Comparison of ENCODE assay signal across 9 cellular contexts in the genomic region with DNA sequence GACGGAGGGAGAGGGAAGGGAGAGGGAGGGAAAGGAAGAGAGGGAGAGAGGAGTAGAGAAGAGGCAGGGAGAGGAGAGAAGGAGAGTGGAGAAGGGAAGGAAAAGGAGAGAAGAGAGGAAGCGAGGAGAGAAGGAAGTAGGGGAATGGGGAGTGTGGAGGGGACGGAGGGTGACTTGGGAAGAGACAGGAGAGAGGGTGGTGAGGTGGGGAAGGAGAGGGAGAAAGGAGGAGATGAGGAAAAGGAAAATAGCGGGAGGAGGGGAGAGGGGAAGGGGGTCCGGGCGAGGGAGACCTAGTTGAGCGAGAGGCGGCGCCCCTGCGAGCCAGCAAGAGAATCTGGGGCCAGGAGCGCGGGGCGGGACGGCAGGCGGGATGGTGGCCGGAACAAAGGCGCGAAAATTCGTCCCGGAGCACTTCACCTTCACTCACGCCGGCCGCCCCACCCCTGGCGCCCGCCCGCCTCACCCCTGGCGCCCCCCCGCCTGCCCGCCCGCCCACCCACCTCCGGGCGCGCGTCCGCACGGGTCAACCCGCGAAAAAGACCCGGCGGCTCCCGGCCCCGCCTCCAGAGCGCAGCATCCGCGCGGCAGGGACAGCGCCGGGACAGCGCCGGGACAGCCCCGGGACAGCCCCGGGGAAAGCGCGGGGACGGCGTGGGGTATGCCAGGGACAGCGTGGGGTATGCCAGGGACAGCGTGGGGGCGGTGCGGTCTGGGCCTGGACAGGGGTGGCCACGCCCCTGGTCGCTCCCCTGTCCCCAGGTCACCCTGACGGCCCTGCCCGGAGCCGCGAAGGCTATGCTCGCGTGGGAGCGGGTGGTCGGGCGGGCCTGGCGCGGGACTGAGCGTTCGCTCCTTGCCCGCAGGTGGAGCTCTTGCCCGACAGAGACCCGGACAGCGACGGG. TPM values are rescaled to one million over a fixed set of nuclear protein-coding genes. Genes with fewer than 3 reads are reported as not detected.
DNase-seq lines count a peak whose midpoint lies in the region; ATAC-seq and TF ChIP-seq lines count a peak whose summit lies in the region.
"Had no signal": no experiment of that assay in that cellular context is flagged by ENCODE, and none has a peak within 500 bp of the region (broad histone marks: within the 10 kb centered on the region; RNA-seq: fewer than 3 reads in every experiment).

No MANE protein-coding gene starts in this region.

- intact Hi-C loops in Caco-2 (cut with micrococcal nuclease; ENCODE audit: unreplicated experiment), result loop anchor here (1.0 kb wide), 1 partner anchor 118 kb away; no protein-coding TSS in a partner anchor

- H3K4me1 ChIP-seq in Caco-2 (no peaks in the 10 kb centered on the region), mucosa of stomach (ENCODE audit: control insufficient read depth, insufficient read depth, low read length) (peaks cover 6% of the 10 kb centered on the region)
- H3K4me1 ChIP-seq in CD8-positive, alpha-beta memory T cell (ENCODE audit: insufficient read depth, low read length), result no peaks in the 10 kb centered on the region

- no peaks in the 10 kb centered on the region for H3K27me3 ChIP-seq in Caco-2 (replicated peaks; ENCODE audit: control insufficient read depth, insufficient read depth, low read length)
- H3K27me3 ChIP-seq in brain microvascular endothelial cell (replicated peaks), result peaks cover 36% of the 10 kb centered on the region
- H3K27me3 ChIP-seq in mucosa of stomach (ENCODE audit: control insufficient read depth, insufficient read depth, low read length), result peaks cover 53% of the 10 kb centered on the region
- H3K27me3 ChIP-seq in CD8-positive, alpha-beta memory T cell (ENCODE audit: insufficient read depth, low read length, poor library complexity, severe bottlenecking), result peaks cover 6% of the 10 kb centered on the region

- H3K4me1 Mint-ChIP-seq in Caco-2 (ENCODE audit: low read depth, unreplicated experiment), result peaks cover 9% of the 10 kb centered on the region
- no peaks in the 10 kb centered on the region for H3K4me1 Mint-ChIP-seq in CD8-positive, alpha-beta memory T cell
- peaks cover 0 to 5% (median 4%) of the 10 kb centered on the region in 4 donors for H3K4me1 Mint-ChIP-seq in naive thymus-derived CD8-positive, alpha-beta T cell
- H3K4me1 Mint-ChIP-seq: activated naive CD8-positive, alpha-beta T cell treated with anti-CD3 and anti-CD28 coated beads, Interleukin-2, amount 10 ng/mL, durations not matched to agents 7 days and 5 days had no signal

- H3K27ac ChIP-seq in brain microvascular endothelial cell, result no peak overlapping the region
- no peak overlapping the region for H3K27ac ChIP-seq in CD8-positive, alpha-beta memory T cell (ENCODE audit: low read depth, low read length)

- CTCF ChIA-PET in Caco-2 (lab: Charles Lee), result interaction anchor here (0.6 kb wide), 1 partner anchor 118 kb away, joined by 3 read pairs; no protein-coding TSS in a partner anchor
- CTCF ChIA-PET in CD8-positive, alpha-beta memory T cell (lab: Charles Lee), result no interaction called here

- H3K4me3 ChIP-seq in Caco-2 (ENCODE audit: low read depth, low read length), result peak overlapping the region; percentile 30
- no peak overlapping the region for H3K4me3 ChIP-seq in brain microvascular endothelial cell (ENCODE audit: low read depth, low read length)
- no peak overlapping the region for H3K4me3 ChIP-seq in mucosa of stomach (ENCODE audit: low read length)
- no peak overlapping the region for H3K4me3 ChIP-seq in CD8-positive, alpha-beta memory T cell (ENCODE audit: low read length)

- TF ChIP-seq CTCF in Caco-2 (IDR thresholded peaks at IDR 0.05; ENCODE audit: insufficient read depth in 1 of 2, low read depth in 1 of 2, low read length in 1 of 2, severe bottlenecking in 1 of 2, unreplicated experiment in 1 of 2), result peak; percentile 44 to 66
- TF ChIP-seq CTCF in brain microvascular endothelial cell (IDR thresholded peaks at IDR 0.05; ENCODE audit: low read depth, low read length, missing control alignments), result peak; percentile 18

- POLR2A ChIA-PET in Caco-2 (lab: Charles Lee), result no interaction called here
- POLR2A ChIA-PET in CD8-positive, alpha-beta memory T cell (lab: Charles Lee), result no interaction called here
- POLR2A ChIA-PET in naive thymus-derived CD8-positive, alpha-beta T cell (lab: Charles Lee), result no interaction called here

- H3K36me3 ChIP-seq in Caco-2 (ENCODE audit: control insufficient read depth, insufficient read depth, low read length) (no peaks in the 10 kb centered on the region), brain microvascular endothelial cell (replicated peaks) (no peaks in the 10 kb centered on the region), mucosa of stomach (ENCODE audit: control insufficient read depth, insufficient read depth, low read length) (no peaks in the 10 kb centered on the region)
- H3K36me3 ChIP-seq in CD8-positive, alpha-beta memory T cell (ENCODE audit: insufficient read depth, low read length), result no peaks in the 10 kb centered on the region

- H3K27me3 Mint-ChIP-seq in Caco-2 (ENCODE audit: insufficient read depth, unreplicated experiment), result peaks cover 34% of the 10 kb centered on the region
- peaks cover 21 to 27% of the 10 kb centered on the region in 2 donors for H3K27me3 Mint-ChIP-seq in CD8-positive, alpha-beta memory T cell
- H3K27me3 Mint-ChIP-seq in naive thymus-derived CD8-positive, alpha-beta T cell, result peaks cover 21 to 50% (median 33%) of the 10 kb centered on the region in 5 donors

- H3K9me3 ChIP-seq in Caco-2 (no peaks in the 10 kb centered on the region), mucosa of stomach (ENCODE audit: control insufficient read depth, low read length) (no peaks in the 10 kb centered on the region)
- H3K9me3 ChIP-seq in CD8-positive, alpha-beta memory T cell (ENCODE audit: low read length), result no peaks in the 10 kb centered on the region

- no peak overlapping the region for H3K27ac Mint-ChIP-seq in Caco-2 (ENCODE audit: unreplicated experiment)
- H3K27ac Mint-ChIP-seq in CD8-positive, alpha-beta memory T cell, result no peak overlapping the region
- no peak overlapping the region for H3K27ac Mint-ChIP-seq in naive thymus-derived CD8-positive, alpha-beta T cell
- H3K27ac Mint-ChIP-seq: activated naive CD8-positive, alpha-beta T cell treated with anti-CD3 and anti-CD28 coated beads, Interleukin-2, amount 10 ng/mL, durations not matched to agents 7 days and 5 days had no signal

- BruUV-seq in Caco-2 (replicated peaks; lab: Mats Ljungman, UMichigan), result no TSS peak

- H3K9me3 Mint-ChIP-seq in Caco-2 (ENCODE audit: unreplicated experiment), result no peaks in the 10 kb centered on the region
- H3K9me3 Mint-ChIP-seq in CD8-positive, alpha-beta memory T cell, result peaks cover 0 to 16% (median 15%) of the 10 kb centered on the region in 5 donors
- H3K9me3 Mint-ChIP-seq in naive thymus-derived CD8-positive, alpha-beta T cell, result peaks cover 0 to 19% (median 9%) of the 10 kb centered on the region in 9 donors

- in situ Hi-C loops in brain microvascular endothelial cell (cut with HindIII; ENCODE audit: low pct_ligation_motif_present, low sequenced_read_pairs), result no loop called here

- peak; percentile 53 to 63 for DNase-seq in Caco-2
- DNase-seq in HuH-7 (ENCODE audit: low spot score), result peak; percentile 66
- DNase-seq in brain microvascular endothelial cell, result no peak
- no peak for DNase-seq in CD8-positive, alpha-beta memory T cell
- DNase-seq in naive thymus-derived CD8-positive, alpha-beta T cell, result no peak
- DNase-seq: activated naive CD8-positive, alpha-beta T cell treated with anti-CD3 and anti-CD28 coated beads, Interleukin-2, amount 10 ng/mL, durations not matched to agents 7 days and 5 days had no signal

- peak overlapping the region; percentile 34 for H3K9ac ChIP-seq in mucosa of stomach (ENCODE audit: low read length)

- peak overlapping the region; percentile 61 for H3K4me3 Mint-ChIP-seq in Caco-2 (ENCODE audit: unreplicated experiment)
- no peak overlapping the region for H3K4me3 Mint-ChIP-seq in CD8-positive, alpha-beta memory T cell
- H3K4me3 Mint-ChIP-seq in naive thymus-derived CD8-positive, alpha-beta T cell, result no peak overlapping the region
- H3K4me3 Mint-ChIP-seq: activated naive CD8-positive, alpha-beta T cell treated with anti-CD3 and anti-CD28 coated beads, Interleukin-2, amount 10 ng/mL, durations not matched to agents 7 days and 5 days had no signal

- ATAC-seq in HG03565 (IDR thresholded peaks at IDR 0.05; ENCODE audit: unreplicated experiment) (no peak), HG02852 (IDR thresholded peaks at IDR 0.05; ENCODE audit: unreplicated experiment) (no peak)
- ATAC-seq in naive thymus-derived CD8-positive, alpha-beta T cell, result no peak

- no peaks in the 10 kb centered on the region for H3K36me3 Mint-ChIP-seq in Caco-2 (ENCODE audit: insufficient read depth, unreplicated experiment)
- H3K36me3 Mint-ChIP-seq in CD8-positive, alpha-beta memory T cell, result peaks cover 0 to 7% (median 0%) of the 10 kb centered on the region in 3 donors
- H3K36me3 Mint-ChIP-seq in naive thymus-derived CD8-positive, alpha-beta T cell, result peaks cover 0 to 23% (median 4%) of the 10 kb centered on the region in 3 donors
- H3K36me3 Mint-ChIP-seq: activated naive CD8-positive, alpha-beta T cell treated with anti-CD3 and anti-CD28 coated beads, Interleukin-2, amount 10 ng/mL, durations not matched to agents 7 days and 5 days had no signal

RNA-seq across cellular contexts. Expression of a gene that starts 4.2 kb away (rescaled TPM):
- not detected in 2 replicates for total RNA-seq in Caco-2 (2022)
- not detected for total RNA-seq in CD8-positive, alpha-beta memory T cell
- not detected for polyA plus RNA-seq in CD8-positive, alpha-beta memory T cell
- total RNA-seq in naive thymus-derived CD8-positive, alpha-beta T cell, result not detected
- polyA plus RNA-seq in naive thymus-derived CD8-positive, alpha-beta T cell, result not detected
- total RNA-seq: activated naive CD8-positive, alpha-beta T cell treated with anti-CD3 and anti-CD28 coated beads, Interleukin-2, amount 10 ng/mL, durations not matched to agents 7 days and 5 days had no signal

Comparison
In these comparisons a context has a peak if more than half of its experiments do, and no peak if none do; other contexts are left out.
1. DNase-seq: peak in Caco-2 (2 of 2) and HuH-7 (single experiment); none in brain microvascular endothelial cell (single experiment), CD8-positive, alpha-beta memory T cell (0 of 5) and naive thymus-derived CD8-positive, alpha-beta T cell (0 of 10).